ENCODE assay signal across 15 cellular contexts in the genomic region with DNA sequence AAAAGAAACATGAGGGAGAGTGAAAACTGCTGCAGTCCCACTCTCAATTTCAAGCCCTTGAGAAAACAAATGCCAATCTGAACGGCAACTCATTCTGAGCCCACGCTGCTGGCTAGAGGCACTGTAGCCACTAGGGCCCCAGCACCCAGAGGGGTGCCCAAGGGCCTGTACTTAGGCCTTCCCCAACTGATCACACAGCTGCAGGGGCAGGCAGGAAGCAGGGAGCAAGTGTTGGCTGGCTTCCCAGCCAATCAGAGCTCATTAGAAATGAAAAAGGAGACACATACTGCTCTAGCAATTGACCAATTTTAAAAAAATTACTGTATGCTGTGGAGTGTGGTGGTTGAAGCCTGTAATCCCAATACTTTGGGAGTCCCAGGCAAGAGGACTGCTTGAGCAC. TPM values are rescaled to one million over a fixed set of nuclear protein-coding genes. Genes with fewer than 3 reads are reported as not detected.
DNase-seq lines count a peak whose midpoint lies in the region; ATAC-seq lines count a peak whose summit lies in the region.
"Had no signal": no experiment of that assay in that cellular context is flagged by ENCODE, and none has a peak within 500 bp of the region (broad histone marks: within the 10 kb centered on the region; RNA-seq: fewer than 3 reads in every experiment).

No MANE protein-coding gene starts in this region.

- no peaks in the 10 kb centered on the region for H3K4me1 Mint-ChIP-seq in activated T-helper 17 cell treated with anti-CD3 and anti-CD28 coated beads, Interleukin-2, amount 50 U/mL, for 72 hours

- no peaks in the 10 kb centered on the region for H3K9me3 ChIP-seq in HUES48 (ENCODE audit: control insufficient read depth, insufficient read depth, low read length)
- H3K9me3 ChIP-seq: Peyer's patch had no signal

- no peak overlapping the region for H3K4me3 ChIP-seq in HUES48 (ENCODE audit: low read depth, low read length)
- H3K4me3 ChIP-seq: Peyer's patch had no signal

- H3K9me3 Mint-ChIP-seq in activated T-helper 17 cell treated with anti-CD3 and anti-CD28 coated beads, Interleukin-2, amount 50 U/mL, for 72 hours: no peaks in the 10 kb centered on the region
- H3K9me3 Mint-ChIP-seq: T-cell had no signal

- H3K27ac ChIP-seq in HUES48 (ENCODE audit: low read depth, low read length): peak overlapping the region; percentile 1
- H3K27ac ChIP-seq: Peyer's patch had no signal

- peak; percentile 13 for DNase-seq in NCI-H345 (lab: John Stamatoyannopoulos, UW)
- DNase-seq in NCI-H345 treated with DMSO at 0.1 percent for 48 hours (lab: John Stamatoyannopoulos, UW; ENCODE audit: unreplicated experiment): no peak
- peak; percentile 19 for DNase-seq in NCI-H2196 treated with DMSO at 0.1 percent for 48 hours (lab: John Stamatoyannopoulos, UW; ENCODE audit: unreplicated experiment)
- DNase-seq in myocyte (ENCODE audit: low read depth): peak; percentile 13
- DNase-seq: activated CD8-positive, alpha-beta memory T cell treated with anti-CD3 and anti-CD28 coated beads, Interleukin-2, amount 50 U/mL, for 4 hours; activated naive CD4-positive, alpha-beta T cell treated with anti-CD3 and anti-CD28 coated beads, Interleukin-2, amount 50 U/mL, for 16 hours; left colon; posterior cingulate gyrus; T-cell had no signal

- H3K36me3 Mint-ChIP-seq in activated T-helper 17 cell treated with anti-CD3 and anti-CD28 coated beads, Interleukin-2, amount 50 U/mL, for 72 hours (ENCODE audit: low read depth): no peaks in the 10 kb centered on the region
- H3K36me3 Mint-ChIP-seq: brain, T-cell had no signal

- peak overlapping the region; percentile 24; the same call in 1 of the 2 replicates for H3K9ac ChIP-seq in HUES48 (ENCODE audit: low read depth, low read length)

- H3K4me3 Mint-ChIP-seq in activated T-helper 17 cell treated with anti-CD3 and anti-CD28 coated beads, Interleukin-2, amount 50 U/mL, for 72 hours: no peak overlapping the region
- H3K4me3 Mint-ChIP-seq: T-cell had no signal

- H3K4me1 ChIP-seq in HUES48 (ENCODE audit: control insufficient read depth, insufficient read depth, low read length): peaks cover 36% of the 10 kb centered on the region

- peaks cover 7% of the 10 kb centered on the region for H3K27me3 Mint-ChIP-seq in activated T-helper 17 cell treated with anti-CD3 and anti-CD28 coated beads, Interleukin-2, amount 50 U/mL, for 72 hours
- H3K27me3 Mint-ChIP-seq: brain had no signal

- no peak for ATAC-seq in GM21717 (IDR thresholded peaks at IDR 0.05; ENCODE audit: unreplicated experiment)
- no peak for ATAC-seq in HG03095 (IDR thresholded peaks at IDR 0.05; ENCODE audit: unreplicated experiment)
- no peak for ATAC-seq in activated T-helper 17 cell treated with anti-CD3 and anti-CD28 coated beads, Interleukin-2, amount 50 U/mL, for 72 hours (replicated peaks)
- ATAC-seq: left colon, T-cell had no signal

- H3K27ac Mint-ChIP-seq in activated T-helper 17 cell treated with anti-CD3 and anti-CD28 coated beads, Interleukin-2, amount 50 U/mL, for 72 hours: no peak overlapping the region
- H3K27ac Mint-ChIP-seq: T-cell had no signal

- H3K27me3 ChIP-seq in HUES48 (ENCODE audit: control insufficient read depth, insufficient read depth, low read length): no peaks in the 10 kb centered on the region
- H3K27me3 ChIP-seq: Peyer's patch had no signal

- H3K36me3 ChIP-seq in HUES48 (ENCODE audit: control insufficient read depth, insufficient read depth, low read length): no peaks in the 10 kb centered on the region
- H3K36me3 ChIP-seq: Peyer's patch had no signal

RNA-seq across cellular contexts. Expression of a gene that starts 3.7 kb away (rescaled TPM):
- 2.2 and 2.6 TPM in 2 replicates for total RNA-seq in myocyte
- polyA plus RNA-seq in myocyte (2012): 1.2 TPM
- 1 to 10 TPM; 4.4 to 5.1 TPM for total RNA-seq in activated T-helper 17 cell treated with anti-CD3 and anti-CD28 coated beads, Interleukin-2, amount 50 U/mL, for 72 hours
